ENCODE assay signal across 7 cellular contexts in genomic region chr6:108681719-108682118, GRCh38.
DNase-seq lines count a peak whose midpoint lies in the region; ATAC-seq and TF ChIP-seq lines count a peak whose summit lies in the region.
"Not testable (repeated sequence)": the region's sequence is repeated elsewhere in the genome, so short reads cannot be mapped to it uniquely, and the experiment has no call there.

No MANE protein-coding gene starts in this region.

- not testable (repeated sequence) for TF ChIP-seq POLR2A in gastrocnemius medialis (IDR thresholded peaks at IDR 0.05)

- not testable (repeated sequence) for H3K4me2 ChIP-seq in PC-3 (ENCODE audit: low read length)
- peak overlapping the region; percentile 58 for H3K4me2 ChIP-seq in fibroblast of lung (ENCODE audit: extremely low read depth, insufficient read depth, low read length)

- not testable (repeated sequence) for H2AFZ ChIP-seq in PC-3 (ENCODE audit: low read length); fibroblast of lung (ENCODE audit: low read length)

- not testable (repeated sequence) for H3K36me3 ChIP-seq in PC-3 (ENCODE audit: low read depth, low read length); fibroblast of lung (ENCODE audit: control insufficient read depth, insufficient read depth, low read length)
- peaks cover 0 to 17% of the 10 kb centered on the region in 2 donors for H3K36me3 ChIP-seq in gastrocnemius medialis

- H3K9me2 ChIP-seq in PC-3 (replicated peaks; ENCODE audit: low read length), result not testable (repeated sequence)

- H3K27me3 Mint-ChIP-seq in MCF 10A (ENCODE audit: insufficient read depth, unreplicated experiment); mesothelial cell of epicardium (ENCODE audit: low read depth): not testable (repeated sequence)

- intact Hi-C loops in PC-3 (cut with micrococcal nuclease); MCF 10A (cut with micrococcal nuclease); gastrocnemius medialis (cut with DNase I; ENCODE audit: low total_unique reads): not testable (repeated sequence)

- not testable (repeated sequence) for H3K9ac ChIP-seq in PC-3 (ENCODE audit: low read length); fibroblast of lung (ENCODE audit: insufficient read depth, low read length)

- peaks cover 26% of the 10 kb centered on the region for H3K79me2 ChIP-seq in PC-3 (ENCODE audit: low read length)
- H3K79me2 ChIP-seq in fibroblast of lung (ENCODE audit: control insufficient read depth, insufficient read depth, low read length), result peaks cover 32% of the 10 kb centered on the region

- not testable (repeated sequence) for H3K9me3 ChIP-seq in PC-3 (ENCODE audit: low read length); fibroblast of lung (ENCODE audit: control insufficient read depth, insufficient read depth, low read depth, low read length); gastrocnemius medialis

- TF ChIP-seq CTCF in PC-3 (conservative IDR thresholded peaks at IDR 0.05; ENCODE audit: low read depth, low read length); MCF 10A (IDR thresholded peaks at IDR 0.05; ENCODE audit: unreplicated experiment); fibroblast of lung (conservative IDR thresholded peaks at IDR 0.05 in 1 of 2, IDR thresholded peaks at IDR 0.05 in 1 of 2; ENCODE audit: low read depth in 1 of 2, low read length in 2 of 2); mesothelial cell of epicardium (IDR thresholded peaks at IDR 0.05; ENCODE audit: unreplicated experiment); gastrocnemius medialis (IDR thresholded peaks at IDR 0.05 in 4 of 5, conservative IDR thresholded peaks at IDR 0.05 in 1 of 5): not testable (repeated sequence)

- POLR2A ChIA-PET in PC-3 (lab: Charles Lee; ENCODE audit: unreplicated experiment), result interaction anchor here (0.5 kb wide), 1 partner anchor 105 kb away, joined by 5 read pairs; no protein-coding TSS in a partner anchor
- POLR2A ChIA-PET in MCF 10A (lab: Yijun Ruan, JAX), result not testable (repeated sequence)

- peak; percentile 37 for DNase-seq in EL
- not testable (repeated sequence) for DNase-seq in PC-3; MCF 10A (ENCODE audit: unreplicated experiment); mesothelial cell of epicardium (ENCODE audit: low spot score in 2 of 2, unreplicated experiment in 2 of 2); gastrocnemius medialis
- DNase-seq in fibroblast of lung (ENCODE audit: low read depth in 2 of 2), result peak; percentile 17 to 35

- CTCF ChIA-PET in PC-3 (lab: Charles Lee); MCF 10A (lab: Yijun Ruan, JAX): not testable (repeated sequence)

- not testable (repeated sequence) for H3F3A ChIP-seq in PC-3 (ENCODE audit: low read length, unreplicated experiment)

- peaks cover 94% of the 10 kb centered on the region for H3K36me3 Mint-ChIP-seq in MCF 10A (ENCODE audit: insufficient read depth, unreplicated experiment)
- H3K36me3 Mint-ChIP-seq in mesothelial cell of epicardium, result peaks cover 20% of the 10 kb centered on the region

- in situ Hi-C loops in gastrocnemius medialis (cut with MboI; ENCODE audit: low sequenced_read_pairs in 4 of 4), result not testable (repeated sequence)

- H3K9me3 Mint-ChIP-seq in MCF 10A (ENCODE audit: unreplicated experiment); mesothelial cell of epicardium: not testable (repeated sequence)

- H3K27ac Mint-ChIP-seq in MCF 10A (ENCODE audit: low read depth, unreplicated experiment) (peak overlapping the region; percentile 49), mesothelial cell of epicardium (peak overlapping the region; percentile 9)

- H3K4me1 ChIP-seq in PC-3 (ENCODE audit: insufficient read depth, low read length), result peaks cover 35% of the 10 kb centered on the region
- H3K4me1 ChIP-seq in fibroblast of lung (ENCODE audit: control insufficient read depth, extremely low read depth, insufficient read depth, low read length), result peaks cover 20% of the 10 kb centered on the region
- peaks cover 69 to 83% of the 10 kb centered on the region in 2 donors for H3K4me1 ChIP-seq in gastrocnemius medialis

- H3K4me3 Mint-ChIP-seq in MCF 10A (ENCODE audit: unreplicated experiment); mesothelial cell of epicardium: not testable (repeated sequence)

- ATAC-seq in PC-3, result peak; percentile 54
- ATAC-seq in SK-N-SH treated with all-trans-retinoic acid at 6 μM for 48 hours, result peak; percentile 76
- not testable (repeated sequence) for ATAC-seq in gastrocnemius medialis

- not testable (repeated sequence) for H3K27ac ChIP-seq in PC-3 (ENCODE audit: low read length)
- peak overlapping the region; percentile 27 for H3K27ac ChIP-seq in fibroblast of lung (ENCODE audit: insufficient read depth, low read length)
- H3K27ac ChIP-seq in gastrocnemius medialis, result peak overlapping the region; percentile 80 to 97 (median 94)

- H4K20me1 ChIP-seq in PC-3 (ENCODE audit: low read length); fibroblast of lung (ENCODE audit: control insufficient read depth, extremely low read depth, insufficient read depth, low read length): not testable (repeated sequence)

- not testable (repeated sequence) for H3K27me3 ChIP-seq in PC-3 (ENCODE audit: low read length); fibroblast of lung (ENCODE audit: control insufficient read depth, insufficient read depth, low read length); gastrocnemius medialis

- H3K4me1 Mint-ChIP-seq in MCF 10A (ENCODE audit: insufficient read depth, unreplicated experiment) (peaks cover 34% of the 10 kb centered on the region), mesothelial cell of epicardium (peaks cover 63% of the 10 kb centered on the region)

- BruUV-seq in PC-3 (replicated peaks; lab: Mats Ljungman, UMichigan); MCF 10A (replicated peaks; lab: Mats Ljungman, UMichigan): not testable (repeated sequence)

- H3K4me3 ChIP-seq in PC-3 (ENCODE audit: low read length); fibroblast of lung (replicated peaks in 1 of 4; ENCODE audit: control extremely low read depth in 1 of 4, insufficient read depth in 1 of 4, low read depth in 3 of 4, low read length in 4 of 4); gastrocnemius medialis: not testable (repeated sequence)
